In the genomic region with DNA sequence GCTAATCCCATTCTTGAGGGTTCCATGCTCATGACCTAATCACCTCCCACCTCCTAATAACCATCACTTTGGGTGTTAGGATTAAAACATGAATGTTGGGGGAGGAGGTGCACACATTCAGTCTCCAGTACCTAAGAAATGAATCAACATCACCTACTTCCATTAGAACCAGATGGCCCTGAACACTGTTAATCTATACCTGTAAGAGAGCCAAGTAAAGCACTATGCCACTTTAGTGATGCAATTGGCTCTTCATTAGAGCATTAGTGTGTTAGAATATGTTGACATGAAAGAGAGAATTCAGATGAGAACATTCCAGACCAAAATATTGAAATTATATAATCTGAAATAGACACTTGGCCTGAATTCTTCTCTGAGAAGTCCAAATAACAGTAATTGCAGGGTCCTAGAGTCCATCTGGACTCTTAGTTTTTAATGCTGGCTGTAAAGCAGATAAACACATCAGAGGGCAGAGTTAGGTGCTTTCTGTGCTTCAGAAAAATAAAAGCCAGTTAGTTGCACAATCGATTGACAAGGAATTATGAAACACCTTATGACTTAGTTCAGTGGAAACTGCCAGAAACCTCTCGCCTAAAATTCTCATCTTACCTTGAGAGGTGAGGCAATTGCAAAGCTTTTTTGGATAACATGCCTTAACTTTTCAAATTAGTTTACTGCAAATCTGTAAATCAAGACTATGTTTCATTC, we compare ENCODE assay signal across 20 cellular contexts.
"Had no signal": no experiment of that assay in that cellular context is flagged by ENCODE, and none has a peak within 500 bp of the region (broad histone marks: within the 10 kb centered on the region; RNA-seq: fewer than 3 reads in every experiment).

No MANE protein-coding gene starts in this region.

- ATAC-seq: activated naive CD8-positive, alpha-beta T cell treated with anti-CD3 and anti-CD28 coated beads, Interleukin-2, amount 50 U/mL, for 24 hours; effector memory CD8-positive, alpha-beta T cell; stimulated activated naive B cell treated with anti-CD40 and anti-IgM and Interleukin-4, amounts not matched to agents 10 μg/mL and 1 μg/mL and 100 μg/mL, for 72 hours had no signal

- H3K27me3 ChIP-seq: ascending aorta, upper lobe of left lung had no signal

- FAIRE-seq: keratinocyte had no signal

- H3K9me3 ChIP-seq: ascending aorta, thoracic aorta, upper lobe of left lung had no signal

- H3K4me1 ChIP-seq: ascending aorta, upper lobe of left lung had no signal

- H3K36me3 ChIP-seq: ascending aorta, thoracic aorta, upper lobe of left lung had no signal

- H3K27ac ChIP-seq: ascending aorta, epithelial cell of prostate, thoracic aorta, upper lobe of left lung had no signal

- DNase-seq: activated CD4-positive, alpha-beta T cell treated with anti-CD3 and anti-CD28 coated beads, Interleukin-2, amount 10 ng/mL, durations not matched to agents 7 days and 5 days; activated CD8-positive, alpha-beta memory T cell treated with anti-CD3 and anti-CD28 coated beads, Interleukin-2, amount 50 U/mL, for 48 hours; activated effector memory CD4-positive, alpha-beta T cell treated with Interleukin-2 at 50 U/mL for 16 hours; activated naive CD4-positive, alpha-beta T cell treated with anti-CD3 and anti-CD28 coated beads, Interleukin-2, amount 10 ng/mL, durations not matched to agents 7 days and 5 days; activated naive CD8-positive, alpha-beta T cell treated with anti-CD3 and anti-CD28 coated beads, Interleukin-2, amount 50 U/mL, for 24 hours; activated T-cell treated with anti-CD3 and anti-CD28 coated beads, Interleukin-2, amount 50 U/mL, for 48 hours; effector memory CD8-positive, alpha-beta T cell; foreskin melanocyte; hypothalamus; nephron progenitor cell; nucleus accumbens; posterior cingulate gyrus; retina; stimulated activated naive B cell treated with anti-CD40 and anti-IgM and Interleukin-4, amounts not matched to agents 10 μg/mL and 1 μg/mL and 100 μg/mL, for 72 hours; T1000; upper lobe of left lung had no signal

- H3K4me3 ChIP-seq: ascending aorta, thoracic aorta, upper lobe of left lung had no signal
